In the genomic region with DNA sequence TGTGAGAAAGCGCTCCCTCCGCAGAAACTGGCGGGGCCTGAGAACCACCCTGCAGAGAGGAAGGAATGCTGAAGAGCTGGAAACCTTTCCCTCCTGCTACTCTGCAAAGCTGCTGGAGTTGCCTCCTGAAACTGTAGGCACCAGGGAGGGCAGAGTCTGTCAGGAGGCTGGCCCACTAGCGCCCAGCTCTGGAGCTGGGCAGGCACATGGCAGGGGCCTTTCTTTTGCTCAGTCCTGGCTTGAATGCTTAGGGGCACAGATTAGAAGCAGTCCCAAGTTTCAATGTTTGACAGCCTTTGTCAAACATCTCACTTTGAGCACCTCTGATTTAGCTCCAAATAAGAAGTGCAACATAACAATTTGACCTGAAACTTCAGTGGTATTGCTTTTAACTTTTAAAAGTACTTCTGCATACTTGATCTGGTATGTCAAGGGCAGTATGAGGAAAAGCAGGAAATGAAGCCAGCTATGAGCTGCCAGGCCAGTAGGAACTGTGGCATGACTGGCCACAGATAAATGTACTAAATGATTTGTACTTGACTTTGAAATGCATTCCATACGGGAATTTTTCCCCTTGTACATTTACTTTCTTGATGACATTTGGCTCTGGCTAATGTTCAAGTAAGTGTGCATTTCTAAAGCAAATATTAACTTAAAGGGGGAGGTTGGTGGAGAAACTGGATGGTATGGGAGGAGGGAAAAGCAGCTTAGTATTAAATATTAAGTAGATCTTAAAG, we compare ENCODE assay signal across 11 cellular contexts. TPM values are rescaled to one million over a fixed set of nuclear protein-coding genes. Genes with fewer than 3 reads are reported as not detected.
DNase-seq lines count a peak whose midpoint lies in the region; ATAC-seq and TF ChIP-seq lines count a peak whose summit lies in the region.
"Had no signal": no experiment of that assay in that cellular context is flagged by ENCODE, and none has a peak within 500 bp of the region (broad histone marks: within the 10 kb centered on the region; RNA-seq: fewer than 3 reads in every experiment).

No MANE protein-coding gene starts in this region.

- peak; percentile 75 for ATAC-seq in Right ventricle myocardium inferior
- ATAC-seq in activated CD4-positive, CD25-positive, alpha-beta regulatory T cell treated with anti-CD3 and anti-CD28 coated beads, Interleukin-2, amount 50 U/mL, for 24 hours = no peak
- no peak for ATAC-seq in HG02571 (IDR thresholded peaks at IDR 0.05; ENCODE audit: unreplicated experiment)

- no peak for DNase-seq in Right ventricle myocardium inferior (ENCODE audit: missing footprints)
- no peak for DNase-seq in cardiac septum (ENCODE audit: low spot score)
- DNase-seq in coronary artery (ENCODE audit: low spot score) = no peak
- DNase-seq in D341Med (ENCODE audit: low spot score) = no peak
- DNase-seq in stimulated activated CD4-positive, alpha-beta T cell treated with anti-CD3 and anti-CD28 coated beads, Interleukin-4, amount 100 ng/mL, for 1 hour = no peak
- DNase-seq: AML-193, head of caudate nucleus, NCI-H774 had no signal

- peak overlapping the region; percentile 51 to 77 for H3K27ac ChIP-seq in coronary artery
- peak overlapping the region in 1 of 2 donors; percentile 33 for H3K27ac ChIP-seq in liver (ENCODE audit: low read depth in 1 of 2, low read length in 2 of 2)

- intact Hi-C loops in Right ventricle myocardium inferior (cut with DNase I) = no loop called here
- intact Hi-C loops in cardiac septum (cut with DNase I) = no loop called here

- H3K36me3 ChIP-seq in liver (ENCODE audit: control insufficient read depth in 4 of 4, insufficient read depth in 3 of 4, low read depth in 1 of 4, low read length in 3 of 4) = no peaks in the 10 kb centered on the region

- no peak for TF ChIP-seq CTCF in coronary artery (IDR thresholded peaks at IDR 0.05)
- TF ChIP-seq CTCF in liver (IDR thresholded peaks at IDR 0.05; ENCODE audit: low read depth, low read length, missing input control) = no peak

- H3K4me3 ChIP-seq in coronary artery = peak overlapping the region; percentile 5
- H3K4me3 ChIP-seq in liver (ENCODE audit: low read depth in 1 of 3, low read length in 3 of 3) = no peak overlapping the region

- peaks cover 3 to 14% (median 9%) of the 10 kb centered on the region in 4 donors for H3K4me1 ChIP-seq in liver (ENCODE audit: control insufficient read depth in 4 of 4, insufficient read depth in 4 of 4, low read length in 3 of 4)

- no peaks in the 10 kb centered on the region for H3K9me3 ChIP-seq in liver (ENCODE audit: control insufficient read depth in 4 of 4, low read length in 3 of 4)

- H3K9ac ChIP-seq in liver (ENCODE audit: low read depth in 1 of 2, low read length in 2 of 2) = no peak overlapping the region

- H3K27me3 ChIP-seq in liver (ENCODE audit: control insufficient read depth in 4 of 4, insufficient read depth in 4 of 4, low read length in 3 of 4) = no peaks in the 10 kb centered on the region

- TF ChIP-seq RAD21 in liver (IDR thresholded peaks at IDR 0.05) = no peak

- WGBS in liver = 65% methylated on average over 5 of the region's 5 CpGs

TF ChIP-seq in liver, 16 proteins besides CTCF, POLR2A, EP300 and RAD21:
- TF ChIP-seq TAF1 (conservative IDR thresholded peaks at IDR 0.05) (no peak), HNF4G (IDR thresholded peaks at IDR 0.05) (no peak), RXRA (IDR thresholded peaks at IDR 0.05) (no peak), MAX (IDR thresholded peaks at IDR 0.05) (no peak), FOXA2 (IDR thresholded peaks at IDR 0.05) (no peak), YY1 (IDR thresholded peaks at IDR 0.05) (no peak), SP1 (IDR thresholded peaks at IDR 0.05) (peak; percentile 6)

RNA-seq across cellular contexts. Expression of gene C1orf116, which starts 7.2 kb away (rescaled TPM):
- total RNA-seq in Right ventricle myocardium inferior (1.2 TPM), cardiac septum (0.70 TPM), liver (under 1 TPM; 0.59 to 0.79 TPM)
- polyA plus RNA-seq in liver = under 1 TPM; 0.27 to 0.33 TPM

RNA-seq across cellular contexts. Expression of gene YOD1, which starts 25.7 kb away (rescaled TPM):
- total RNA-seq in Right ventricle myocardium inferior = 5.2 TPM
- 7.2 TPM for total RNA-seq in cardiac septum
- 10 to 100 TPM in 1 of 2 donors, 1 to 10 TPM in 1; 7.7 to 79.4 TPM for total RNA-seq in liver
- polyA plus RNA-seq in liver = 1 to 10 TPM; 1.3 to 1.8 TPM

RNA-seq across cellular contexts. Expression of gene PFKFB2, which starts 27.8 kb away (rescaled TPM):
- total RNA-seq in Right ventricle myocardium inferior = 68.2 TPM
- total RNA-seq in cardiac septum = 49.9 TPM
- 1 to 10 TPM; 4.0 to 5.9 TPM for total RNA-seq in liver
- 1 to 10 TPM; 1.5 to 2.0 TPM for polyA plus RNA-seq in liver

RNA-seq across cellular contexts. Expression of gene FCAMR, which starts 55.1 kb away (rescaled TPM):
- not detected for total RNA-seq in Right ventricle myocardium inferior
- not detected for total RNA-seq in cardiac septum
- total RNA-seq in liver = under 1 TPM; 0.14 to 0.59 TPM
- under 1 TPM; 0.23 to 0.54 TPM for polyA plus RNA-seq in liver
